Comparison of ENCODE assay signal across 8 cellular contexts in genomic region chr22:19730662-19731360, GRCh38. TPM values are rescaled to one million over a fixed set of nuclear protein-coding genes. Genes with fewer than 3 reads are reported as not detected.
A peak's percentile ranks its signal among the peaks of the same experiment; 100 is the strongest.
DNase-seq lines count a peak whose midpoint lies in the region; ATAC-seq and TF ChIP-seq lines count a peak whose summit lies in the region.

No MANE protein-coding gene starts in this region.

- peak; percentile 84 for ATAC-seq in omental fat pad (ENCODE audit: low FRiP score)
- ATAC-seq in HG02885 (IDR thresholded peaks at IDR 0.05; ENCODE audit: poor library complexity, unreplicated experiment) = no peak

- no peak overlapping the region for H3K27ac ChIP-seq in substantia nigra (ENCODE audit: low read depth, low read length, poor library complexity, severe bottlenecking)

- peak in 2 of 3 donors; percentile 72 to 89 for TF ChIP-seq CTCF in omental fat pad (IDR thresholded peaks at IDR 0.05)

- DNase-seq in GM04503 (ENCODE audit: low read depth) (peak; percentile 18), LHCN-M2 (ENCODE audit: low read depth) (peak; percentile 71), SK-N-DZ (ENCODE audit: low spot score) (peak; percentile 76), globus pallidus (ENCODE audit: low spot score) (peak; percentile 51), omental fat pad (ENCODE audit: low spot score) (peak; percentile 75), substantia nigra (lab: John Stamatoyannopoulos, UW) (peak in 47 of 49 donors; percentile 7 to 88 (median 64))
- DNase-seq in activated naive CD4-positive, alpha-beta T cell treated with Interleukin-2 at 50 U/mL for 16 hours = peak; percentile 85

RNA-seq across cellular contexts. Expression of gene GP1BB, which starts 7.5 kb away (rescaled TPM):
- total RNA-seq in LHCN-M2 (2014; rRNA removed) (22.1 and 30.2 TPM in 2 replicates), omental fat pad (1 to 10 TPM in 2 of 4 donors, under 1 TPM in 2; 0.88 to 9.3 (median 1.4) TPM)
- polyA plus RNA-seq in LHCN-M2 (2012) = 6.9 TPM
- 17.6 and 17.8 TPM in 2 replicates for polyA plus RNA-seq in SK-N-DZ (2014; cell fraction: cytosol; rRNA removed)
- 78.8 and 83.4 TPM in 2 replicates for polyA plus RNA-seq in SK-N-DZ (2014; cell fraction: nucleus; rRNA removed)

RNA-seq across cellular contexts. Expression of gene SEPTIN5, which starts 16.5 kb away (rescaled TPM):
- total RNA-seq in LHCN-M2 (2014; rRNA removed) (33.2 and 44.8 TPM in 2 replicates), omental fat pad (10 to 100 TPM in 1 of 4 donors, 1 to 10 TPM in 3; 3.7 to 19.1 (median 5.9) TPM)
- polyA plus RNA-seq in LHCN-M2 (2012) = 38.5 TPM
- polyA plus RNA-seq in SK-N-DZ (2014; cell fraction: cytosol; rRNA removed) = 50.3 and 194 TPM in 2 replicates
- 107 and 111 TPM in 2 replicates for polyA plus RNA-seq in SK-N-DZ (2014; cell fraction: nucleus; rRNA removed)

RNA-seq across cellular contexts. Expression of gene TBX1, which starts 29.8 kb away (rescaled TPM):
- total RNA-seq in LHCN-M2 (2014; rRNA removed) = 13.0 and 16.7 TPM in 2 replicates
- 19.6 TPM for polyA plus RNA-seq in LHCN-M2 (2012)
- polyA plus RNA-seq in SK-N-DZ (2014; cell fraction: cytosol; rRNA removed) = not detected in 2 replicates
- not detected in 2 replicates for polyA plus RNA-seq in SK-N-DZ (2014; cell fraction: nucleus; rRNA removed)
- total RNA-seq in omental fat pad = 1 to 10 TPM in 1 of 4 donors, under 1 TPM in 1, not detected in 2; 0.65 to 2.7 TPM

Comparison
In these comparisons a context has a peak if more than half of its experiments do, and no peak if none do; other contexts are left out.
1. DNase-seq: peak in every context shown above with its lines; median percentile 85 in activated naive CD4-positive, alpha-beta T cell treated with Interleukin-2 at 50 U/mL for 16 hours; 76 in SK-N-DZ; 75 in omental fat pad; 71 in LHCN-M2; 64 in substantia nigra; 51 in globus pallidus; 18 in GM04503.